In the genomic region with DNA sequence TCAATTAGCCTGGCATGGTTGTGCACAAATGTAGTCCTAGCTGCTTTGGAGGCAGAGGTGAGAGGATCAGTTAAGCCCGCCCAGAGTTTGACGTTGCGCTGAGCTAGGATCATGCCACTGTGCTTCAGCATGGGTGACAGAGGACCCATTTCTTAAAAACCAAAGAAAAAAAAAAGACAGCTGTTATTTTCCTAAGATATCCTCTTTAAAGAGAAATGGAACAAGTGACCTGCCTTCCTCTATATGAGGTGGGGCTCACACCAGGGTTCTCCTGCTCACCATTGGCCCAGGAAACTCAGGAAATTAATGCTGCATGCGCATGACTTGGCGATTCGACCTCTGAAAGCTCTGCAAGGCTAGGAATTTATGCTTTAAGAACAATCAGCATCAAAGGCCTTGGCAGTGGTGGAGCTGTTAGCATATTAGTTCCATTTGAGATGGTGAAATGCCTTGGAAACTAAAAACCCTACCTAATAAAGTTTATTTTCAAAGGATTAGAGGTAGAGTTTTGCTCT, we compare ENCODE assay signal across 22 cellular contexts.
"Had no signal": no experiment of that assay in that cellular context is flagged by ENCODE, and none has a peak within 500 bp of the region (broad histone marks: within the 10 kb centered on the region; RNA-seq: fewer than 3 reads in every experiment).

No MANE protein-coding gene starts in this region.

- H3K4me3 Mint-ChIP-seq: naive B cell, type B pancreatic cell had no signal

- H3K36me3 Mint-ChIP-seq: naive B cell, type B pancreatic cell had no signal

- H3K9me3 ChIP-seq: esophagus muscularis mucosa, gastrocnemius medialis, ovary, suprapubic skin, thyroid gland had no signal

- H3K27ac Mint-ChIP-seq: naive B cell, type B pancreatic cell had no signal

- H3K4me3 ChIP-seq: esophagus muscularis mucosa, gastrocnemius medialis, lung, ovary, suprapubic skin, thyroid gland had no signal

- H3K27ac ChIP-seq: epithelial cell of prostate, esophagus muscularis mucosa, ovary, suprapubic skin, thyroid gland had no signal

- H3K9me3 Mint-ChIP-seq: nephron progenitor cell, type B pancreatic cell had no signal

- H3K36me3 ChIP-seq: esophagus muscularis mucosa, gastrocnemius medialis, ovary, suprapubic skin, thyroid gland had no signal

- FAIRE-seq: kidney, small intestine, urothelium cell line had no signal

- H3K4me1 ChIP-seq: esophagus muscularis mucosa, thyroid gland had no signal

- DNase-seq: effector memory CD4-positive, alpha-beta T cell; gastrocnemius medialis; glutamatergic neuron; kidney; left cardiac atrium; left ventricle myocardium superior; mesenchymal stem cell; naive B cell; ovary; right cardiac atrium; small intestine; stimulated activated CD4-positive, alpha-beta T cell treated with anti-CD3 and anti-CD28 coated beads, Interleukin-12 subunit alpha, Interleukin-12 subunit beta, amount 100 ng/mL, for 4 hours; stimulated activated CD4-positive, alpha-beta T cell treated with anti-CD3 and anti-CD28 coated beads, Interleukin-2, amount 100 ng/mL, for 48 hours; stimulated activated naive CD8-positive, alpha-beta T cell treated with anti-CD3 and anti-CD28 coated beads, Interleukin-15, Interleukin-2, amounts not matched to agents 100 U/mL and 50 U/mL, for 24 hours; thyroid gland had no signal

- H3K4me1 Mint-ChIP-seq: naive B cell had no signal

- H3K27me3 Mint-ChIP-seq: naive B cell had no signal

- H3K27me3 ChIP-seq: gastrocnemius medialis, ovary, thyroid gland had no signal
